In the genomic region with DNA sequence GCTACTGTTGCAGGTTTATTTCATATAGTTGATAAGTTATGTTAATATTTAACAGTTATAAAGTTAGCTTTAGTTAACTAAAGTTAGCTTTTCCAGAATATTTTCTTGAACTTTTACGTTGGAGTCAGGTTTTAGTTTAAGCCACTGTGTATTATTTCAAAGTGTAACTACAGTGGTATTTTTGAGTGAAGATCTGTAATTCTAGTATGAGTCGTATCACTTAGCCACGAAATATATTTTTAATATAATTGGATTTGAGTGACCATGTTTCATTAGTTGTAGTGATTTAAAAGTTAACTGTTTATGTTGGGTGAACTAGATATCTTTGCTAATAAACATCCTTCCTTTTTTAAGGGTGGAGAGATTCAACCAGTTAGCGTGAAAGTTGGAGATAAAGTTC, we compare ENCODE assay signal across 10 cellular contexts. TPM values are rescaled to one million over a fixed set of nuclear protein-coding genes. Genes with fewer than 3 reads are reported as not detected.
A peak's percentile ranks its signal among the peaks of the same experiment; 100 is the strongest.
DNase-seq lines count a peak whose midpoint lies in the region; ATAC-seq and TF ChIP-seq lines count a peak whose summit lies in the region.
"Had no signal": no experiment of that assay in that cellular context is flagged by ENCODE, and none has a peak within 500 bp of the region (broad histone marks: within the 10 kb centered on the region; RNA-seq: fewer than 3 reads in every experiment).

No MANE protein-coding gene starts in this region.

- H3K9ac ChIP-seq in endocrine pancreas (ENCODE audit: control insufficient read depth, insufficient read depth, low read length) (no peak overlapping the region), skeletal muscle satellite cell (ENCODE audit: low read depth, low read length) (peak overlapping the region; percentile 91)

- H3K9me3 ChIP-seq in Panc1 (ENCODE audit: control insufficient read depth, insufficient read depth, low read depth, low read length): no peaks in the 10 kb centered on the region
- H3K9me3 ChIP-seq in endocrine pancreas (ENCODE audit: control insufficient read depth, low read length): no peaks in the 10 kb centered on the region
- H3K9me3 ChIP-seq in skeletal muscle satellite cell (replicated peaks; ENCODE audit: low read length): no peaks in the 10 kb centered on the region

- H3K4me1 ChIP-seq in Panc1 (ENCODE audit: control insufficient read depth, insufficient read depth, low read length): peaks cover 11% of the 10 kb centered on the region
- H3K4me1 ChIP-seq in endocrine pancreas (ENCODE audit: control insufficient read depth, insufficient read depth, low read length): peaks cover 16% of the 10 kb centered on the region
- H3K4me1 ChIP-seq in skeletal muscle satellite cell (ENCODE audit: control insufficient read depth, insufficient read depth, low read length): peaks cover 17% of the 10 kb centered on the region

- H3K9me3 Mint-ChIP-seq in activated CD8-positive, alpha-beta memory T cell treated with anti-CD3 and anti-CD28 coated beads, Interleukin-2, amount 10 ng/mL, durations not matched to agents 7 days and 5 days (ENCODE audit: low read depth): no peaks in the 10 kb centered on the region

- peaks cover 49% of the 10 kb centered on the region for H3K36me3 Mint-ChIP-seq in activated CD8-positive, alpha-beta memory T cell treated with anti-CD3 and anti-CD28 coated beads, Interleukin-2, amount 10 ng/mL, durations not matched to agents 7 days and 5 days

- no peak for ATAC-seq in activated CD8-positive, alpha-beta memory T cell treated with anti-CD3 and anti-CD28 coated beads, Interleukin-2, amount 10 ng/mL, durations not matched to agents 7 days and 5 days
- ATAC-seq in Panc1: no peak
- ATAC-seq in HG03196 (IDR thresholded peaks at IDR 0.05; ENCODE audit: unreplicated experiment): no peak

- no peaks in the 10 kb centered on the region for H3K27me3 Mint-ChIP-seq in activated CD8-positive, alpha-beta memory T cell treated with anti-CD3 and anti-CD28 coated beads, Interleukin-2, amount 10 ng/mL, durations not matched to agents 7 days and 5 days

- no peak for TF ChIP-seq CTCF in Panc1 (IDR thresholded peaks at IDR 0.05)

- intact Hi-C loops in Panc1 (cut with micrococcal nuclease; ENCODE audit: unreplicated experiment): loop anchor here (5.0 kb wide), 1 partner anchor 205 kb away; the partner anchor contains the start of gene MARS2

- H3K27ac Mint-ChIP-seq in activated CD8-positive, alpha-beta memory T cell treated with anti-CD3 and anti-CD28 coated beads, Interleukin-2, amount 10 ng/mL, durations not matched to agents 7 days and 5 days: peak overlapping the region; percentile 98

- peak overlapping the region; percentile 84 for H3K4me2 ChIP-seq in skeletal muscle satellite cell (ENCODE audit: low read length)

- H3K4me3 ChIP-seq in Panc1 (ENCODE audit: low read depth in 2 of 2, low read length in 2 of 2): peak overlapping the region in 1 of 2 experiments; percentile 60; a peak in 2 of 4 replicates
- H3K4me3 ChIP-seq in endocrine pancreas (ENCODE audit: control insufficient read depth, insufficient read depth, low read length): peak overlapping the region; percentile 94
- H3K4me3 ChIP-seq in skeletal muscle satellite cell (ENCODE audit: low read length): no peak overlapping the region

- CTCF ChIA-PET in activated CD8-positive, alpha-beta memory T cell treated with anti-CD3 and anti-CD28 coated beads, Interleukin-2, amount 10 ng/mL, durations not matched to agents 7 days and 5 days (lab: Charles Lee): interaction anchor here (1.6 kb wide), 1 partner anchor 10 kb away, joined by 6 read pairs; no protein-coding TSS in a partner anchor
- CTCF ChIA-PET in Panc1 (lab: Charles Lee): no interaction called here

- H3K4me3 Mint-ChIP-seq in activated CD8-positive, alpha-beta memory T cell treated with anti-CD3 and anti-CD28 coated beads, Interleukin-2, amount 10 ng/mL, durations not matched to agents 7 days and 5 days: peak overlapping the region; percentile 100

- H3K27me3 ChIP-seq in Panc1 (ENCODE audit: control insufficient read depth, insufficient read depth, low read length): no peaks in the 10 kb centered on the region
- H3K27me3 ChIP-seq in endocrine pancreas (ENCODE audit: control insufficient read depth, insufficient read depth, low read length): no peaks in the 10 kb centered on the region
- no peaks in the 10 kb centered on the region for H3K27me3 ChIP-seq in skeletal muscle satellite cell (ENCODE audit: control insufficient read depth, insufficient read depth, low read length)

- H3K36me3 ChIP-seq in Panc1 (ENCODE audit: control insufficient read depth, insufficient read depth, low read length) (peaks cover 39% of the 10 kb centered on the region), endocrine pancreas (ENCODE audit: control insufficient read depth, insufficient read depth, low read length) (peaks cover 9% of the 10 kb centered on the region), skeletal muscle satellite cell (ENCODE audit: insufficient read depth, low read length) (peaks cover 35% of the 10 kb centered on the region)

- no TSS peak for BruUV-seq in Panc1 (replicated peaks; lab: Mats Ljungman, UMichigan)

- POLR2A ChIA-PET in Panc1 (lab: Charles Lee): no interaction called here

- peak overlapping the region; percentile 91; the same call in 1 of the 2 replicates for H3K27ac ChIP-seq in Panc1 (ENCODE audit: low read length)

- H3K4me1 Mint-ChIP-seq in activated CD8-positive, alpha-beta memory T cell treated with anti-CD3 and anti-CD28 coated beads, Interleukin-2, amount 10 ng/mL, durations not matched to agents 7 days and 5 days: peaks cover 31% of the 10 kb centered on the region

- DNase-seq in activated CD8-positive, alpha-beta memory T cell treated with anti-CD3 and anti-CD28 coated beads, Interleukin-2, amount 10 ng/mL, durations not matched to agents 7 days and 5 days: no peak
- DNase-seq in activated CD8-positive, alpha-beta memory T cell treated with anti-CD3 and anti-CD28 coated beads for 24 hours: no peak
- DNase-seq in Panc1 (ENCODE audit: low read depth, low spot score) (no peak), foreskin melanocyte (no peak), NCI-H82 (lab: John Stamatoyannopoulos, UW) (no peak)
- DNase-seq: hypothalamus, trophoblast cell had no signal

- in situ Hi-C loops in Panc1 (cut with HindIII; ENCODE audit: low pct_unique_long_range_greater_than_20kb, low sequenced_read_pairs): no loop called here

RNA-seq across cellular contexts. Expression of gene HSPE1, which starts 2.5 kb away (rescaled TPM):
- total RNA-seq in activated CD8-positive, alpha-beta memory T cell treated with anti-CD3 and anti-CD28 coated beads, Interleukin-2, amount 10 ng/mL, durations not matched to agents 7 days and 5 days: 100 to 1,000 TPM; 149 to 170 TPM
- 278 TPM for total RNA-seq in Panc1 (2021; ENCODE audit: unreplicated experiment)
- 401 TPM for polyA plus RNA-seq in Panc1 (2012; ENCODE audit: insufficient read length)
- total RNA-seq in skeletal muscle satellite cell (2012; rRNA removed): 124 and 140 TPM in 2 replicates

RNA-seq across cellular contexts. Expression of gene HSPD1, which starts 3.0 kb away (rescaled TPM):
- 100 to 1,000 TPM; 298 to 427 TPM for total RNA-seq in activated CD8-positive, alpha-beta memory T cell treated with anti-CD3 and anti-CD28 coated beads, Interleukin-2, amount 10 ng/mL, durations not matched to agents 7 days and 5 days
- 553 TPM for total RNA-seq in Panc1 (2021; ENCODE audit: unreplicated experiment)
- 376 TPM for polyA plus RNA-seq in Panc1 (2012; ENCODE audit: insufficient read length)
- total RNA-seq in skeletal muscle satellite cell (2012; rRNA removed): 263 and 281 TPM in 2 replicates

RNA-seq across cellular contexts. Expression of gene MOB4, which starts 13.2 kb away (rescaled TPM):
- total RNA-seq in activated CD8-positive, alpha-beta memory T cell treated with anti-CD3 and anti-CD28 coated beads, Interleukin-2, amount 10 ng/mL, durations not matched to agents 7 days and 5 days: 10 to 100 TPM; 18.0 to 24.5 TPM
- total RNA-seq in Panc1 (2021; ENCODE audit: unreplicated experiment): 25.6 TPM
- 31.6 TPM for polyA plus RNA-seq in Panc1 (2012; ENCODE audit: insufficient read length)
- total RNA-seq in skeletal muscle satellite cell (2012; rRNA removed): 28.8 and 33.0 TPM in 2 replicates

RNA-seq across cellular contexts. Expression of gene COQ10B, which starts 49.3 kb away (rescaled TPM):
- total RNA-seq in activated CD8-positive, alpha-beta memory T cell treated with anti-CD3 and anti-CD28 coated beads, Interleukin-2, amount 10 ng/mL, durations not matched to agents 7 days and 5 days: 10 to 100 TPM; 25.9 to 26.6 TPM
- 34.7 TPM for total RNA-seq in Panc1 (2021; ENCODE audit: unreplicated experiment)
- polyA plus RNA-seq in Panc1 (2012; ENCODE audit: insufficient read length): 17.4 TPM
- 29.7 and 34.2 TPM in 2 replicates for total RNA-seq in skeletal muscle satellite cell (2012; rRNA removed)
